ENCODE assay signal across 8 cellular contexts in genomic region chr6:11317885-11318771, GRCh38.
DNase-seq lines count a peak whose midpoint lies in the region; ATAC-seq and TF ChIP-seq lines count a peak whose summit lies in the region.

No MANE protein-coding gene starts in this region.

- peak; percentile 89 for ATAC-seq in CD8-positive, alpha-beta T cell
- ATAC-seq in GM21825 (IDR thresholded peaks at IDR 0.05; ENCODE audit: unreplicated experiment) (peak; percentile 67), upper lobe of left lung (ENCODE audit: low FRiP score in 2 of 2) (peak; percentile 59 to 85)

- H3K27ac Mint-ChIP-seq in CD8-positive, alpha-beta T cell = peak overlapping the region; percentile 72
- peak overlapping the region; percentile 41 for H3K27ac Mint-ChIP-seq in progenitor cell of endocrine pancreas

- no peaks in the 10 kb centered on the region for H4K20me1 ChIP-seq in Karpas-422 (ENCODE audit: insufficient read depth, low read depth, low read length)

- TF ChIP-seq CTCF in CD8-positive, alpha-beta T cell (IDR thresholded peaks at IDR 0.05) = no peak
- no peak for TF ChIP-seq CTCF in progenitor cell of endocrine pancreas (IDR thresholded peaks at IDR 0.05; ENCODE audit: unreplicated experiment)
- TF ChIP-seq CTCF in upper lobe of left lung (IDR thresholded peaks at IDR 0.05) = no peak

- H3K9me2 ChIP-seq in Karpas-422 (replicated peaks; ENCODE audit: insufficient read depth, low read length) = 0 out of 2 replicates have a peak, but pooled peaks cover under 1% of the 10 kb centered on the region

- H3K27ac ChIP-seq in CD8-positive, alpha-beta T cell (ENCODE audit: low read depth, low read length) = no peak overlapping the region
- H3K27ac ChIP-seq in upper lobe of left lung (peak overlapping the region; percentile 41 to 76 (median 54)), Karpas-422 (ENCODE audit: low read length) (no peak overlapping the region)

- no peaks in the 10 kb centered on the region for H3K27me3 Mint-ChIP-seq in CD8-positive, alpha-beta T cell (ENCODE audit: low read depth)
- H3K27me3 Mint-ChIP-seq in progenitor cell of endocrine pancreas = peaks cover under 1% of the 10 kb centered on the region

- CTCF ChIA-PET in CD8-positive, alpha-beta T cell (lab: Charles Lee) = no interaction called here

- peaks cover 31% of the 10 kb centered on the region for H3K4me1 Mint-ChIP-seq in CD8-positive, alpha-beta T cell (ENCODE audit: low read depth)
- H3K4me1 Mint-ChIP-seq in progenitor cell of endocrine pancreas (ENCODE audit: low read depth) = peaks cover 1% of the 10 kb centered on the region

- TF ChIP-seq EP300 in upper lobe of left lung (IDR thresholded peaks at IDR 0.05) = peak in 1 of 4 donors; percentile 29

- no peak overlapping the region for H3K4me3 ChIP-seq in CD8-positive, alpha-beta T cell (ENCODE audit: low read depth, low read length)
- H3K4me3 ChIP-seq in upper lobe of left lung (no peak overlapping the region), Karpas-422 (ENCODE audit: low read length) (no peak overlapping the region)

- no peaks in the 10 kb centered on the region for H3K4me1 ChIP-seq in CD8-positive, alpha-beta T cell (ENCODE audit: insufficient read depth, low read length)
- H3K4me1 ChIP-seq in upper lobe of left lung (peaks cover 17 to 29% (median 24%) of the 10 kb centered on the region in 4 donors), Karpas-422 (ENCODE audit: low read length) (no peaks in the 10 kb centered on the region)

- POLR2A ChIA-PET in CD8-positive, alpha-beta T cell (lab: Charles Lee) = interaction anchor here (0.6 kb wide), 1 partner anchor 49 kb away, joined by 3 read pairs; no protein-coding TSS in a partner anchor

- 65 to 71% methylated on average over 11 of the region's 11 CpGs for WGBS in upper lobe of left lung, 2 donors

- H3K36me3 ChIP-seq in CD8-positive, alpha-beta T cell (ENCODE audit: insufficient read depth, low read length) = no peaks in the 10 kb centered on the region
- H3K36me3 ChIP-seq in upper lobe of left lung (no peaks in the 10 kb centered on the region), Karpas-422 (ENCODE audit: insufficient read depth, low read length) (no peaks in the 10 kb centered on the region)

- H3K9me3 ChIP-seq in CD8-positive, alpha-beta T cell (ENCODE audit: low read length) = no peaks in the 10 kb centered on the region
- H3K9me3 ChIP-seq in upper lobe of left lung (no peaks in the 10 kb centered on the region), Karpas-422 (ENCODE audit: low read length) (no peaks in the 10 kb centered on the region)

- peaks cover 63% of the 10 kb centered on the region for H3K36me3 Mint-ChIP-seq in CD8-positive, alpha-beta T cell
- H3K36me3 Mint-ChIP-seq in progenitor cell of endocrine pancreas (ENCODE audit: insufficient read depth) = peaks cover 1% of the 10 kb centered on the region

- H3K79me2 ChIP-seq in Karpas-422 (ENCODE audit: low read length) = no peaks in the 10 kb centered on the region

- no peak overlapping the region for H3K9ac ChIP-seq in Karpas-422 (ENCODE audit: low read length)

- peak in 1 of 4 donors; percentile 28 for TF ChIP-seq POLR2A in upper lobe of left lung (IDR thresholded peaks at IDR 0.05)

- no peak overlapping the region for H2AFZ ChIP-seq in Karpas-422 (ENCODE audit: low read length)

- H3K4me2 ChIP-seq in Karpas-422 (ENCODE audit: low read depth, low read length, poor library complexity, severe bottlenecking) = no peak overlapping the region

- H3K27me3 ChIP-seq in CD8-positive, alpha-beta T cell (ENCODE audit: insufficient read depth, low read length) = no peaks in the 10 kb centered on the region
- no peaks in the 10 kb centered on the region for H3K27me3 ChIP-seq in upper lobe of left lung
- H3K27me3 ChIP-seq in Karpas-422 (ENCODE audit: low read length) = no peaks in the 10 kb centered on the region

- intact Hi-C loops in CD8-positive, alpha-beta T cell (cut with DNase I, micrococcal nuclease) = loop anchor here (1.0 to 5.0 kb wide), 3 partner anchors 65 to 86 kb away; partner anchors contain the start of gene NEDD9 (in 2 of the 2)

- no peaks in the 10 kb centered on the region for H3K9me3 Mint-ChIP-seq in CD8-positive, alpha-beta T cell
- peaks cover under 1% of the 10 kb centered on the region for H3K9me3 Mint-ChIP-seq in progenitor cell of endocrine pancreas (ENCODE audit: low read depth)

- H3K4me3 Mint-ChIP-seq in CD8-positive, alpha-beta T cell = no peak overlapping the region
- no peak overlapping the region for H3K4me3 Mint-ChIP-seq in progenitor cell of endocrine pancreas (ENCODE audit: low read depth)

- peak; percentile 17 to 81 (median 60) for DNase-seq in CD8-positive, alpha-beta T cell
- DNase-seq in NCI-H460 (ENCODE audit: extremely low read depth, low read depth) = peak; percentile 41
- peak; percentile 46 for DNase-seq in activated T-helper 1 cell treated with Interleukin-2 at 50 U/mL for 16 hours (ENCODE audit: low read depth)
- peak; percentile 99 for DNase-seq in glomerular endothelial cell (ENCODE audit: extremely low read depth, low read depth, low spot score)
- DNase-seq in progenitor cell of endocrine pancreas (ENCODE audit: low spot score, unreplicated experiment) = no peak
- peak in 1 of 2 donors; percentile 74 for DNase-seq in upper lobe of left lung
- DNase-seq in Karpas-422 = no peak

Comparison
In these comparisons a context has a peak if more than half of its experiments do, and no peak if none do; other contexts are left out.
1. DNase-seq: peak in CD8-positive, alpha-beta T cell (7 of 7), NCI-H460 (single experiment), activated T-helper 1 cell treated with Interleukin-2 at 50 U/mL for 16 hours (single experiment) and glomerular endothelial cell (single experiment); none in progenitor cell of endocrine pancreas (single experiment) and Karpas-422 (single experiment).
2. H3K27ac ChIP-seq: peak in upper lobe of left lung (4 of 4); none in CD8-positive, alpha-beta T cell (single experiment) and Karpas-422 (single experiment).
3. Peak in every context shown above with its lines, with median percentiles within 50 percentile points of each other: ATAC-seq.